In genomic region chrX:154825586-154825985, GRCh38 we compare ENCODE assay signal across 4 cellular contexts. TPM values are rescaled to one million over a fixed set of nuclear protein-coding genes. Genes with fewer than 3 reads are reported as not detected.
"Had no signal": no experiment of that assay in that cellular context is flagged by ENCODE, and none has a peak within 500 bp of the region (broad histone marks: within the 10 kb centered on the region; RNA-seq: fewer than 3 reads in every experiment).

No MANE protein-coding gene starts in this region.

RNA-seq across cellular contexts. Expression of gene SMIM9, which starts 8.9 kb away (rescaled TPM):
- total RNA-seq: LHCN-M2, M059J, MCF 10A, NCI-H460 had no signal
